ENCODE assay signal across 1 cellular context in the genomic region with DNA sequence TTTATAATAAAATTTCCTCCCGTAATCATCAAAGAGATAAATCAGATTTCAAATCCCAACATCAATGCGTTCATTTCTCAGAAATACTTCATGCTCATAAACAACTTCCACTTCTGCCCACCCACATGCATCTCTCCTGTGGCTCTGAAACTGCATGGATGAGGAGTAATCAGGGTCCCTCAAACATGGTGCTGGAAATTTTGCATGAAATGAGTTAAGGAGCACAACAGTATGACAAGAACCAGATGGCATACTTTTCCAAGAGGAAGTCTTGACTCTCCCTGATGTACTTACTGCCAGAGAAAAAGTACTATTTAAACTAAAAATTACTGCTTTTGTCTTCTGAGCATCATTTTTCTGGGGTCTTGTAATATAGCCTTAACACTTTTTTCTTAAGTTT.
TF ChIP-seq lines count a peak whose summit lies in the region.

No MANE protein-coding gene starts in this region.

TF ChIP-seq in IMR-90, 13 proteins besides CTCF, POLR2A, EP300 and RAD21:
- TF ChIP-seq RCOR1 (IDR thresholded peaks at IDR 0.05; ENCODE audit: insufficient replicate concordance, low read length) (no peak), BHLHE40 (IDR thresholded peaks at IDR 0.05; ENCODE audit: low read depth, low read length) (no peak), SMC3 (IDR thresholded peaks at IDR 0.05; ENCODE audit: low read depth, low read length) (no peak), CHD1 (IDR thresholded peaks at IDR 0.05; ENCODE audit: low read depth, low read length) (no peak)
- TF ChIP-seq, protein P1, sequence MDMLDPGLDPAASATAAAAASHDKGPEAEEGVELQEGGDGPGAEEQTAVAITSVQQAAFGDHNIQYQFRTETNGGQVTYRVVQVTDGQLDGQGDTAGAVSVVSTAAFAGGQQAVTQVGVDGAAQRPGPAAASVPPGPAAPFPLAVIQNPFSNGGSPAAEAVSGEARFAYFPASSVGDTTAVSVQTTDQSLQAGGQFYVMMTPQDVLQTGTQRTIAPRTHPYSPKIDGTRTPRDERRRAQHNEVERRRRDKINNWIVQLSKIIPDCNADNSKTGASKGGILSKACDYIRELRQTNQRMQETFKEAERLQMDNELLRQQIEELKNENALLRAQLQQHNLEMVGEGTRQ (IDR thresholded peaks at IDR 0.05; ENCODE audit: low read depth, low read length): no peak
- TF ChIP-seq, protein P2, sequence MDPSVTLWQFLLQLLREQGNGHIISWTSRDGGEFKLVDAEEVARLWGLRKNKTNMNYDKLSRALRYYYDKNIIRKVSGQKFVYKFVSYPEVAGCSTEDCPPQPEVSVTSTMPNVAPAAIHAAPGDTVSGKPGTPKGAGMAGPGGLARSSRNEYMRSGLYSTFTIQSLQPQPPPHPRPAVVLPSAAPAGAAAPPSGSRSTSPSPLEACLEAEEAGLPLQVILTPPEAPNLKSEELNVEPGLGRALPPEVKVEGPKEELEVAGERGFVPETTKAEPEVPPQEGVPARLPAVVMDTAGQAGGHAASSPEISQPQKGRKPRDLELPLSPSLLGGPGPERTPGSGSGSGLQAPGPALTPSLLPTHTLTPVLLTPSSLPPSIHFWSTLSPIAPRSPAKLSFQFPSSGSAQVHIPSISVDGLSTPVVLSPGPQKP (IDR thresholded peaks at IDR 0.05; ENCODE audit: borderline replicate concordance, low read depth, low read length): no peak
